19 cellular contexts compared by ENCODE assay signal in the genomic region with DNA sequence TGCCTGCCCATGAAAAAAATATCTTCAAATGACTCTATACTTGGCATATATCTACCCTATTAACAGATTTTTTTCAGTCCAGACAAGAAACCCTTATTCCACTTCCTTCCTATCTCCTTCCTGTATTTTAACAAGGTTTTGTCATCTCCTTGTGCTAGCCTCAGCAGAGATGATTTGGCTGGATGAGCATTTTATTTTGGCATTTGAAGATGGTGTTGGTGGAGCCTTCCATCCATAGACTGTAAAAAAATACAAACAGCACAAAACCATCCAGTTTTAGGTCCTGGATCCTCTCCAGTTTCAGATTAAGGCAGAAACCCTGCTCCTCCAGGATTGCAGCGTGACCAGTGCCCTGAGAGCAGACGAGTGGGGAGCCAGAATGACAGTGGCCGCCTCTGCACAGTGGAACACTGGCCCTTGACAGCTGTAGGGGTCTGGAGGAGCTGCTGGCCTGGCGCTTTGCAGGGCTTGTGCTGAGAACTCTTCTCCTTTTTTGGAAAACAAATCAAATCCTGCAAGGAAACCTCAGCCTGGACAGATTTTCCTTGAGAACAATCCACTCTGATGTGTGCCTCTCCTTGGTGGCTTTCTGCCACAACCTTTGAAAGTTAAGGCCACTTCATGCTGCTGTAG.
DNase-seq lines count a peak whose midpoint lies in the region; ATAC-seq, FAIRE-seq and TF ChIP-seq lines count a peak whose summit lies in the region.
"Had no signal": no experiment of that assay in that cellular context is flagged by ENCODE, and none has a peak within 500 bp of the region (broad histone marks: within the 10 kb centered on the region; RNA-seq: fewer than 3 reads in every experiment).

No MANE protein-coding gene starts in this region.

- H3K9ac ChIP-seq in IMR-90 (ENCODE audit: low read depth, low read length) (no peak overlapping the region), endodermal cell (ENCODE audit: extremely low read depth, low read length, poor library complexity, severe bottlenecking) (no peak overlapping the region), mesenchymal stem cell (ENCODE audit: low read length) (no peak overlapping the region)

- no peak overlapping the region for H2AK9ac ChIP-seq in IMR-90 (replicated peaks; ENCODE audit: low read depth, low read length, poor library complexity)

- dilution Hi-C loops in IMR-90 (cut with HindIII; ENCODE audit: low sequenced_read_pairs, unreplicated experiment): no loop called here

- H3K4me1 ChIP-seq in IMR-90 (ENCODE audit: control insufficient read depth, insufficient read depth, low read length) (peaks cover 3% of the 10 kb centered on the region), endodermal cell (ENCODE audit: control insufficient read depth, insufficient read depth, low read length) (no peaks in the 10 kb centered on the region), mesenchymal stem cell (ENCODE audit: control insufficient read depth, insufficient read depth, low read depth, low read length) (peaks cover 4% of the 10 kb centered on the region), tibial artery (peaks cover 0 to 21% (median 11%) of the 10 kb centered on the region in 4 donors), psoas muscle (peaks cover under 1% of the 10 kb centered on the region)
- H3K4me1 ChIP-seq: body of pancreas had no signal

- H3K79me1 ChIP-seq in IMR-90 (ENCODE audit: low read depth in 1 of 2, low read length in 2 of 2) (no peaks in the 10 kb centered on the region), mesenchymal stem cell (replicated peaks; ENCODE audit: low read length, poor library complexity, severe bottlenecking) (no peaks in the 10 kb centered on the region)

- H3K4me3 ChIP-seq in IMR-90 (ENCODE audit: insufficient read depth, low read depth, low read length) (no peak overlapping the region), endodermal cell (ENCODE audit: low read length) (no peak overlapping the region), mesenchymal stem cell (ENCODE audit: insufficient read depth in 1 of 2, low read depth in 1 of 2, low read length in 2 of 2) (no peak overlapping the region), tibial artery (no peak overlapping the region), psoas muscle (no peak overlapping the region)
- H3K4me3 ChIP-seq: body of pancreas, lung had no signal

- H3K14ac ChIP-seq in IMR-90 (replicated peaks; ENCODE audit: low read depth, low read length): no peak overlapping the region
- H3K14ac ChIP-seq in mesenchymal stem cell (ENCODE audit: low read length in 2 of 2): no peak overlapping the region

- no peaks in the 10 kb centered on the region for H4K20me1 ChIP-seq in IMR-90 (ENCODE audit: insufficient read depth, low read length)

- H3K36me3 ChIP-seq in IMR-90 (ENCODE audit: control insufficient read depth, insufficient read depth, low read length): no peaks in the 10 kb centered on the region
- H3K36me3 ChIP-seq in endodermal cell (ENCODE audit: control insufficient read depth, insufficient read depth, low read length): no peaks in the 10 kb centered on the region
- H3K36me3 ChIP-seq in mesenchymal stem cell (ENCODE audit: control insufficient read depth in 1 of 2, insufficient read depth in 2 of 2, low read depth in 1 of 2, low read length in 2 of 2): no peaks in the 10 kb centered on the region
- no peaks in the 10 kb centered on the region for H3K36me3 ChIP-seq in tibial artery
- H3K36me3 ChIP-seq in psoas muscle (ENCODE audit: insufficient read depth in 1 of 2, low read depth in 1 of 2): no peaks in the 10 kb centered on the region

- H3K56ac ChIP-seq in IMR-90 (ENCODE audit: extremely low read depth, insufficient read depth, low read length): no peak overlapping the region

- no peak overlapping the region for H2BK5ac ChIP-seq in IMR-90 (ENCODE audit: low read depth, low read length, poor library complexity, severe bottlenecking)
- no peak overlapping the region for H2BK5ac ChIP-seq in mesenchymal stem cell (ENCODE audit: low read depth, low read length, poor library complexity, severe bottlenecking)

- H3K27me3 ChIP-seq in IMR-90 (ENCODE audit: control insufficient read depth, insufficient read depth, low read length): no peaks in the 10 kb centered on the region
- no peaks in the 10 kb centered on the region for H3K27me3 ChIP-seq in endodermal cell (ENCODE audit: control insufficient read depth, insufficient read depth, low read length, poor library complexity, severe bottlenecking)
- no peaks in the 10 kb centered on the region for H3K27me3 ChIP-seq in mesenchymal stem cell (ENCODE audit: control insufficient read depth in 1 of 2, insufficient read depth in 1 of 2, low read length in 2 of 2)
- H3K27me3 ChIP-seq in tibial artery: no peaks in the 10 kb centered on the region
- H3K27me3 ChIP-seq in psoas muscle (ENCODE audit: insufficient read depth in 3 of 3, low read length in 2 of 3): no peaks in the 10 kb centered on the region
- H3K27me3 ChIP-seq: body of pancreas had no signal

- BruUV-seq in IMR-90 (replicated peaks; lab: Mats Ljungman, UMichigan): no TSS peak

- H4K91ac ChIP-seq in IMR-90 (ENCODE audit: insufficient read depth, low read depth, low read length) (no peak overlapping the region), mesenchymal stem cell (ENCODE audit: low read length) (no peak overlapping the region)

- no peak for TF ChIP-seq CTCF in IMR-90 (conservative IDR thresholded peaks at IDR 0.05; ENCODE audit: low read depth, low read length)
- no peak for TF ChIP-seq CTCF in endodermal cell (conservative IDR thresholded peaks at IDR 0.05)
- TF ChIP-seq CTCF in tibial artery (IDR thresholded peaks at IDR 0.05): no peak
- no peak for TF ChIP-seq CTCF in psoas muscle (IDR thresholded peaks at IDR 0.05)

- H2BK15ac ChIP-seq in IMR-90 (ENCODE audit: low read depth, low read length) (no peak overlapping the region), mesenchymal stem cell (ENCODE audit: low read depth, poor library complexity, severe bottlenecking) (no peak overlapping the region)

- H3K9me3 ChIP-seq in IMR-90 (ENCODE audit: control insufficient read depth, insufficient read depth, low read length) (no peaks in the 10 kb centered on the region), endodermal cell (ENCODE audit: control insufficient read depth, low read length) (no peaks in the 10 kb centered on the region), mesenchymal stem cell (ENCODE audit: control insufficient read depth, low read length) (no peaks in the 10 kb centered on the region), tibial artery (no peaks in the 10 kb centered on the region), psoas muscle (no peaks in the 10 kb centered on the region)
- H3K9me3 ChIP-seq: body of pancreas had no signal

- POLR2A ChIA-PET in IMR-90 (lab: Charles Lee; ENCODE audit: unreplicated experiment): no interaction called here

- ATAC-seq in IMR-90 (ENCODE audit: low read depth): no peak; the same call in 1 of the 2 replicates
- ATAC-seq in psoas muscle: no peak
- no peak for ATAC-seq in GM21717 (IDR thresholded peaks at IDR 0.05; ENCODE audit: unreplicated experiment)
- ATAC-seq: body of pancreas; stimulated activated effector memory CD8-positive, alpha-beta T cell treated with anti-CD3 and anti-CD28 coated beads, Interleukin-12 subunit alpha, Interleukin-12 subunit beta, amount 100 ng/mL, for 72 hours had no signal

- no peak overlapping the region for H2BK120ac ChIP-seq in IMR-90 (ENCODE audit: low read depth, low read length)
- no peak overlapping the region for H2BK120ac ChIP-seq in mesenchymal stem cell (ENCODE audit: low read depth, low read length)

- no peak for TF ChIP-seq POLR2A in IMR-90 (IDR thresholded peaks at IDR 0.05; ENCODE audit: low read depth, low read length)

- H3K9me3 Mint-ChIP-seq in endodermal cell: no peaks in the 10 kb centered on the region

- H2BK20ac ChIP-seq in IMR-90 (ENCODE audit: low read depth, low read length): no peak overlapping the region

- no peak for FAIRE-seq in frontal cortex (lab: Jason Lieb, UNC)

- no peak overlapping the region for H3K4me3 Mint-ChIP-seq in endodermal cell
- H3K4me3 Mint-ChIP-seq: neural crest cell; stimulated activated effector memory CD8-positive, alpha-beta T cell treated with anti-CD3 and anti-CD28 coated beads, Interleukin-12 subunit alpha, Interleukin-12 subunit beta, amount 100 ng/mL, for 72 hours had no signal

- H3K4ac ChIP-seq in IMR-90 (ENCODE audit: low read depth, low read length) (no peak overlapping the region), mesenchymal stem cell (ENCODE audit: low read depth in 1 of 2, low read length in 2 of 2) (no peak overlapping the region)

- no peak overlapping the region for H4K5ac ChIP-seq in IMR-90 (ENCODE audit: low read depth, low read length)

- H3K23ac ChIP-seq in IMR-90 (ENCODE audit: low read depth, low read length) (no peak overlapping the region), mesenchymal stem cell (ENCODE audit: low read length in 2 of 2) (no peak overlapping the region)

- H3K18ac ChIP-seq in IMR-90 (ENCODE audit: low read depth, low read length) (no peak overlapping the region), mesenchymal stem cell (ENCODE audit: low read depth in 1 of 2, low read length in 2 of 2) (no peak overlapping the region)

- CTCF ChIA-PET in IMR-90 (lab: Yijun Ruan, JAX): no interaction called here

- no peak for TF ChIP-seq RAD21 in IMR-90 (IDR thresholded peaks at IDR 0.05; ENCODE audit: low read length)

- H3K4me2 ChIP-seq in IMR-90 (ENCODE audit: low read depth, low read length): no peak overlapping the region
- no peak overlapping the region for H3K4me2 ChIP-seq in mesenchymal stem cell (ENCODE audit: low read length, poor library complexity, severe bottlenecking)

- H2AFZ ChIP-seq in IMR-90 (replicated peaks; ENCODE audit: low read length, poor library complexity) (peak overlapping the region; percentile 9), mesenchymal stem cell (ENCODE audit: low read depth, low read length) (no peak overlapping the region)

- H2AK5ac ChIP-seq in IMR-90 (ENCODE audit: low read depth, low read length) (no peak overlapping the region), mesenchymal stem cell (ENCODE audit: low read length, severe bottlenecking) (no peak overlapping the region)

- no peak overlapping the region for H4K8ac ChIP-seq in IMR-90 (ENCODE audit: low read depth in 2 of 2, low read length in 2 of 2)
- peak overlapping the region; percentile 30 for H4K8ac ChIP-seq in mesenchymal stem cell (ENCODE audit: low read length)

- no peaks in the 10 kb centered on the region for H3K27me3 Mint-ChIP-seq in endodermal cell (ENCODE audit: insufficient read depth)

- no peak overlapping the region for H3K27ac Mint-ChIP-seq in endodermal cell
- H3K27ac Mint-ChIP-seq: stimulated activated effector memory CD8-positive, alpha-beta T cell treated with anti-CD3 and anti-CD28 coated beads, Interleukin-12 subunit alpha, Interleukin-12 subunit beta, amount 100 ng/mL, for 72 hours had no signal

- H3K9me1 ChIP-seq in IMR-90 (ENCODE audit: insufficient read depth, low read length): no peaks in the 10 kb centered on the region; the same call in 1 of the 2 replicates

- DNase-seq in IMR-90 (no peak), endodermal cell (peak; percentile 10), mesenchymal stem cell (no peak), tibial artery (no peak), psoas muscle (no peak), frontal cortex (ENCODE audit: low spot score in 2 of 2) (no peak)
- no peak for DNase-seq in stimulated activated CD4-positive, alpha-beta T cell treated with anti-CD3 and anti-CD28 coated beads, Interleukin-2, amount 100 ng/mL, for 24 hours
- DNase-seq: activated CD4-positive, CD25-positive, alpha-beta regulatory T cell; body of pancreas; C1 segment of cervical spinal cord; DMS153; KBM-7; NCI-H1105 treated with DMSO at 0.1 percent for 48 hours; NCI-H2227 treated with DMSO at 0.1 percent for 48 hours; NK-92 treated with Interleukin-12 subunit alpha and Interleukin-12 subunit beta, amount 100 ng/mL, for 24 hours had no signal

- no peaks in the 10 kb centered on the region for H3K36me3 Mint-ChIP-seq in endodermal cell (ENCODE audit: low read depth)
- H3K36me3 Mint-ChIP-seq: stimulated activated effector memory CD8-positive, alpha-beta T cell treated with anti-CD3 and anti-CD28 coated beads, Interleukin-12 subunit alpha, Interleukin-12 subunit beta, amount 100 ng/mL, for 72 hours had no signal

- no peak overlapping the region for H2BK12ac ChIP-seq in mesenchymal stem cell (ENCODE audit: low read length in 2 of 2)

- H3K4me1 Mint-ChIP-seq in endodermal cell: peaks cover 5% of the 10 kb centered on the region
- H3K4me1 Mint-ChIP-seq: neural crest cell; stimulated activated effector memory CD8-positive, alpha-beta T cell treated with anti-CD3 and anti-CD28 coated beads, Interleukin-12 subunit alpha, Interleukin-12 subunit beta, amount 100 ng/mL, for 72 hours had no signal

- H3K27ac ChIP-seq in IMR-90 (ENCODE audit: insufficient read depth, low read length): no peak overlapping the region
- H3K27ac ChIP-seq in endodermal cell (ENCODE audit: low read depth, low read length): no peak overlapping the region
- no peak overlapping the region for H3K27ac ChIP-seq in mesenchymal stem cell (ENCODE audit: low read length, poor library complexity, severe bottlenecking)
- H3K27ac ChIP-seq in tibial artery: peak overlapping the region; percentile 51 to 58
- no peak overlapping the region for H3K27ac ChIP-seq in psoas muscle
- H3K27ac ChIP-seq: body of pancreas had no signal

- WGBS in IMR-90 (ENCODE audit: extremely low coverage in 2 of 2, insufficient read length in 1 of 2), 2 experiments: 40% methylated on average over 1 of the region's 4 CpGs; no CpG with 5 or more reads in 1 of the 2 experiments
- WGBS in endodermal cell (ENCODE audit: insufficient coverage in 1 of 2, insufficient read length in 1 of 2), 2 experiments: 80 to 90% methylated on average over 4 of the region's 4 CpGs
- 26% methylated on average over 4 of the region's 4 CpGs for WGBS in mesenchymal stem cell
- 52 to 70% (median 60%) methylated on average over 4 of the region's 4 CpGs for WGBS in psoas muscle, 3 donors

- in situ Hi-C loops in IMR-90 (cut with MboI; ENCODE audit: low sequenced_read_pairs): no loop called here

- intact Hi-C loops in IMR-90 (cut with micrococcal nuclease): no loop called here
- intact Hi-C loops in tibial artery (cut with DNase I; ENCODE audit: low total_unique reads): no loop called here
- intact Hi-C loops in psoas muscle (cut with DNase I): loop anchor here in 1 of 2 donors (1.0 kb wide), 1 partner anchor 32 kb away; no protein-coding TSS in a partner anchor

Comparison
In these comparisons a context has a peak if more than half of its experiments do, and no peak if none do; other contexts are left out.
1. H3K27ac ChIP-seq: peak in tibial artery (2 of 2); none in IMR-90 (single experiment), endodermal cell (single experiment), mesenchymal stem cell (single experiment) and psoas muscle (single experiment).